27 cellular contexts compared by ENCODE assay signal in the genomic region with DNA sequence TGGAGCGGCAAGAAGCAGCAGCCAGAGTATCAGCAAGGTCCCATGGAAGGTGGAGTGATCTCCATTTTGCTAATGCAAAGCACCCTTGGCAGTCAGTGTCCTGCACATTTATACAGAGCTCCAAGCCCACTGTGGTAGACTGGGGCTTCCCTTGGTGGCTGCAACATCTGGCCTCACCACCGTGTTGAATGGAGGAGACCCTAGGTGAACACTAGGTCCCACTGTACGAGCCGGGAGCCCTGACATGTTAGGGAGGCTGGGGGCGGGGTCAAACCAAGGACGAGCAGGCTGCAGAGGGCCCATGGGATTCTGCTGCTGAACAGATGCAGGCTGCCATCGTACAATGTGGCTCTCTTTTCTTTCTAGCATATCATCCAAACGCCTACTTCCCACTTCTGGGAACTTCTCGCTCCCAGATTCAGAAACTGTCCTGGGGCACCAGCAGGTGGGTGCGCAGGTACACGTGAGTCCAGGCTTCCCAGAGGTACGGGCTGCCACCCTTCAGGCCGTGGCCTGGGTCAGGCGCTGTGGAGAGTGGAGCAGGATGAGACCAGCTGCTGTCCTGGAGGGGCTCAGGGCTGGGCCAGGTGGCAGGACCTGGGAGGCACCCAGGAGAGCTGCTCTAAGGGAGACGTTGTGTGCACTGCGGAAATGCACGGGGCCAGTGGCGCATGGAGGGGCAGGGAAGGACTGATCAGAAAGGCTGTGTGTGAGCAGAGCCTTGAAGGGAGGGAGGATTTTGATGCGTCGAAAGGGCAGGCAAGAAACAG.
A peak's percentile ranks its signal among the peaks of the same experiment; 100 is the strongest.
DNase-seq lines count a peak whose midpoint lies in the region; ATAC-seq and TF ChIP-seq lines count a peak whose summit lies in the region.
"Had no signal": no experiment of that assay in that cellular context is flagged by ENCODE, and none has a peak within 500 bp of the region (broad histone marks: within the 10 kb centered on the region; RNA-seq: fewer than 3 reads in every experiment).

No MANE protein-coding gene starts in this region.

- H3K27me3 ChIP-seq in spleen (replicated peaks in 1 of 7), result peaks cover 0 to 8% (median 0%) of the 10 kb centered on the region in 7 donors
- H3K27me3 ChIP-seq: MG63 had no signal

- peaks cover 10% of the 10 kb centered on the region for H3K4me1 Mint-ChIP-seq in chondrocyte (ENCODE audit: low read depth)
- H3K4me1 Mint-ChIP-seq in nephron, result peaks cover 73% of the 10 kb centered on the region

- H3K4me3 Mint-ChIP-seq in chondrocyte (ENCODE audit: unreplicated experiment), result no peak overlapping the region
- H3K4me3 Mint-ChIP-seq in nephron, result no peak overlapping the region
- H3K4me3 Mint-ChIP-seq: CD8-positive, alpha-beta memory T cell had no signal

- no peak for ATAC-seq in HG03280 (IDR thresholded peaks at IDR 0.05; ENCODE audit: unreplicated experiment)
- ATAC-seq: HCT116, HepG2 had no signal

- DNase-seq in NCI-H2171 treated with DMSO at 0.1 percent for 48 hours (lab: John Stamatoyannopoulos, UW) (peak; percentile 42), NCI-H2171 (lab: John Stamatoyannopoulos, UW) (no peak), chondrocyte (ENCODE audit: low spot score) (peak; percentile 88), spleen (peak; percentile 60), AG08396 (ENCODE audit: low spot score) (no peak)
- no peak for DNase-seq in activated CD4-positive, alpha-beta T cell treated with anti-CD3 and anti-CD28 coated beads, Interleukin-2, amount 50 U/mL, for 4 hours
- DNase-seq: ACHN; Calu3; CD8-positive, alpha-beta memory T cell; DMS153; GOT3; MG63; NCI-H1048; NCI-H1417 treated with DMSO at 0.1 percent for 48 hours; NCI-H187; NCI-H748 treated with DMSO at 0.1 percent for 48 hours; PC-9; RPMI8226; SHP77 treated with DMSO at 0.1 percent for 48 hours had no signal

- H3K9me3 ChIP-seq in spleen, result peaks cover 0 to 16% (median 0%) of the 10 kb centered on the region in 8 donors

- peaks cover 0 to 26% (median 9%) of the 10 kb centered on the region in 6 donors for H3K4me1 ChIP-seq in spleen

- WGBS in spleen, 5 donors, result 85 to 92% (median 87%) methylated on average over 19 to 20 of the region's 20 CpGs

- TF ChIP-seq CTCF in chondrocyte (IDR thresholded peaks at IDR 0.05) (no peak), nephron (IDR thresholded peaks at IDR 0.05; ENCODE audit: unreplicated experiment in 3 of 3) (no peak), spleen (IDR thresholded peaks at IDR 0.05 in 8 of 11, conservative IDR thresholded peaks at IDR 0.05 in 3 of 11) (no peak)

- H3K4me3 ChIP-seq in spleen, result no peak overlapping the region
- H3K4me3 ChIP-seq: K562, MG63, PC-9, SK-N-MC had no signal

- H3K36me3 Mint-ChIP-seq in chondrocyte (ENCODE audit: low read depth) (peaks cover 6% of the 10 kb centered on the region), nephron (ENCODE audit: low read depth) (peaks cover 18% of the 10 kb centered on the region)
- H3K36me3 Mint-ChIP-seq: CD8-positive, alpha-beta memory T cell had no signal

- no peak overlapping the region for H3K27ac ChIP-seq in spleen
- H3K27ac ChIP-seq: 22Rv1, C4-2B, PC-9, SK-N-MC had no signal

- H3K27ac Mint-ChIP-seq in chondrocyte (ENCODE audit: unreplicated experiment), result no peak overlapping the region
- peak overlapping the region; percentile 37 to 81 (median 69) for H3K27ac Mint-ChIP-seq in nephron
- H3K27ac Mint-ChIP-seq: CD8-positive, alpha-beta memory T cell had no signal

- intact Hi-C loops in spleen (cut with DNase I; ENCODE audit: low total_unique reads), result no loop called here

- no peak for TF ChIP-seq POLR2A in spleen (IDR thresholded peaks at IDR 0.05)

- H3K9me3 Mint-ChIP-seq in chondrocyte (ENCODE audit: low read depth) (peaks cover 12% of the 10 kb centered on the region), nephron (peaks cover 5% of the 10 kb centered on the region)
- H3K9me3 Mint-ChIP-seq: CD8-positive, alpha-beta memory T cell had no signal

- H3K27me3 Mint-ChIP-seq in chondrocyte (ENCODE audit: low read depth) (peaks cover 24% of the 10 kb centered on the region), nephron (ENCODE audit: low read depth) (peaks cover 19% of the 10 kb centered on the region)

- H3K36me3 ChIP-seq in spleen, result no peaks in the 10 kb centered on the region

Comparison
In these comparisons a context has a peak if more than half of its experiments do, and no peak if none do; other contexts are left out.
1. DNase-seq: peak in NCI-H2171 treated with DMSO at 0.1 percent for 48 hours (single experiment), chondrocyte (single experiment) and spleen (single experiment); none in NCI-H2171 (single experiment), activated CD4-positive, alpha-beta T cell treated with anti-CD3 and anti-CD28 coated beads, Interleukin-2, amount 50 U/mL, for 4 hours (0 of 2) and AG08396 (single experiment).